In genomic region chr9:129498451-129499376, GRCh38 we compare ENCODE assay signal across 10 cellular contexts.
DNase-seq lines count a peak whose midpoint lies in the region; ATAC-seq, FAIRE-seq and TF ChIP-seq lines count a peak whose summit lies in the region.
"Had no signal": no experiment of that assay in that cellular context is flagged by ENCODE, and none has a peak within 500 bp of the region (broad histone marks: within the 10 kb centered on the region; RNA-seq: fewer than 3 reads in every experiment).

No MANE protein-coding gene starts in this region.

- peak overlapping the region; percentile 96 for H3K9ac ChIP-seq in neural cell (ENCODE audit: low read length)

- H3K4me3 ChIP-seq in esophagus (ENCODE audit: low read depth in 1 of 2, low read length in 2 of 2) (no peak overlapping the region), neural cell (ENCODE audit: low read length) (peak overlapping the region; percentile 67)

- no peaks in the 10 kb centered on the region for H3K9me3 Mint-ChIP-seq in activated naive CD8-positive, alpha-beta T cell treated with anti-CD3 and anti-CD28 coated beads, Interleukin-2, amount 10 ng/mL, durations not matched to agents 7 days and 5 days
- no peaks in the 10 kb centered on the region for H3K9me3 Mint-ChIP-seq in activated naive CD8-positive, alpha-beta T cell treated with anti-CD3 and anti-CD28 coated beads for 36 hours

- H3K27ac Mint-ChIP-seq in activated naive CD8-positive, alpha-beta T cell treated with anti-CD3 and anti-CD28 coated beads, Interleukin-2, amount 10 ng/mL, durations not matched to agents 7 days and 5 days: peak overlapping the region; percentile 2
- H3K27ac Mint-ChIP-seq in activated naive CD8-positive, alpha-beta T cell treated with anti-CD3 and anti-CD28 coated beads for 36 hours: no peak overlapping the region

- TF ChIP-seq CTCF in neural cell (IDR thresholded peaks at IDR 0.05; ENCODE audit: poor library complexity, severe bottlenecking): no peak

- no peaks in the 10 kb centered on the region for H3K36me3 ChIP-seq in esophagus (ENCODE audit: control insufficient read depth in 2 of 2, insufficient read depth in 2 of 2, low read length in 1 of 2)
- H3K36me3 ChIP-seq in neural cell (ENCODE audit: insufficient read depth, low read length): no peaks in the 10 kb centered on the region

- H3K27me3 Mint-ChIP-seq in activated naive CD8-positive, alpha-beta T cell treated with anti-CD3 and anti-CD28 coated beads, Interleukin-2, amount 10 ng/mL, durations not matched to agents 7 days and 5 days: no peaks in the 10 kb centered on the region
- no peaks in the 10 kb centered on the region for H3K27me3 Mint-ChIP-seq in activated naive CD8-positive, alpha-beta T cell treated with anti-CD3 and anti-CD28 coated beads for 36 hours

- H3K9me3 ChIP-seq in esophagus (ENCODE audit: control insufficient read depth in 2 of 2, insufficient read depth in 1 of 2, low read depth in 1 of 2, low read length in 1 of 2): no peaks in the 10 kb centered on the region
- H3K9me3 ChIP-seq in neural cell (ENCODE audit: low read length): no peaks in the 10 kb centered on the region

- H3K36me3 Mint-ChIP-seq in activated naive CD8-positive, alpha-beta T cell treated with anti-CD3 and anti-CD28 coated beads, Interleukin-2, amount 10 ng/mL, durations not matched to agents 7 days and 5 days: peaks cover 7% of the 10 kb centered on the region
- peaks cover 7% of the 10 kb centered on the region for H3K36me3 Mint-ChIP-seq in activated naive CD8-positive, alpha-beta T cell treated with anti-CD3 and anti-CD28 coated beads for 36 hours

- no peak for TF ChIP-seq RAD21 in neural cell (conservative IDR thresholded peaks at IDR 0.05)

- H3K27me3 ChIP-seq in esophagus (ENCODE audit: control insufficient read depth in 1 of 2, insufficient read depth in 2 of 2, low read length in 2 of 2) (no peaks in the 10 kb centered on the region), neural cell (ENCODE audit: insufficient read depth, low read depth, low read length) (no peaks in the 10 kb centered on the region)

- no peaks in the 10 kb centered on the region for H3F3A ChIP-seq in neural cell (ENCODE audit: insufficient read depth, low read length, poor library complexity, severe bottlenecking)

- DNase-seq in activated naive CD8-positive, alpha-beta T cell treated with anti-CD3 and anti-CD28 coated beads, Interleukin-2, amount 10 ng/mL, durations not matched to agents 7 days and 5 days: no peak
- DNase-seq in activated naive CD8-positive, alpha-beta T cell treated with anti-CD3 and anti-CD28 coated beads for 36 hours: no peak
- DNase-seq in urothelium cell line (ENCODE audit: low spot score): no peak
- DNase-seq in RPMI8226: no peak
- DNase-seq: activated T-cell treated with anti-CD3 and anti-CD28 coated beads, Interleukin-2, amount 50 U/mL, for 48 hours; NCI-H2081 treated with DMSO at 0.1 percent for 48 hours had no signal

- peaks cover 14% of the 10 kb centered on the region for H3K4me1 Mint-ChIP-seq in activated naive CD8-positive, alpha-beta T cell treated with anti-CD3 and anti-CD28 coated beads, Interleukin-2, amount 10 ng/mL, durations not matched to agents 7 days and 5 days
- peaks cover 15% of the 10 kb centered on the region for H3K4me1 Mint-ChIP-seq in activated naive CD8-positive, alpha-beta T cell treated with anti-CD3 and anti-CD28 coated beads for 36 hours

- no peak overlapping the region for H3K4me3 Mint-ChIP-seq in activated naive CD8-positive, alpha-beta T cell treated with anti-CD3 and anti-CD28 coated beads, Interleukin-2, amount 10 ng/mL, durations not matched to agents 7 days and 5 days
- H3K4me3 Mint-ChIP-seq in activated naive CD8-positive, alpha-beta T cell treated with anti-CD3 and anti-CD28 coated beads for 36 hours: no peak overlapping the region

- WGBS in esophagus, 2 donors: 78 to 81% methylated on average over 7 of the region's 7 CpGs

- no peak overlapping the region for H2AFZ ChIP-seq in neural cell (ENCODE audit: low read depth, low read length)

- H3K9me2 ChIP-seq in neural cell (ENCODE audit: insufficient read depth, low read length): no peaks in the 10 kb centered on the region

- peak; percentile 91 for FAIRE-seq in urothelium cell line (lab: Jason Lieb, UNC)

- no peak for TF ChIP-seq EP300 in neural cell (conservative IDR thresholded peaks at IDR 0.05; ENCODE audit: poor library complexity, severe bottlenecking)

- H3K4me1 ChIP-seq in esophagus (ENCODE audit: control insufficient read depth in 2 of 2, insufficient read depth in 2 of 2, low read length in 1 of 2): peaks cover 8 to 16% of the 10 kb centered on the region in 2 donors

- H3K4me2 ChIP-seq in neural cell (ENCODE audit: low read length): peak overlapping the region; percentile 40

- POLR2A ChIA-PET in activated naive CD8-positive, alpha-beta T cell treated with anti-CD3 and anti-CD28 coated beads, Interleukin-2, amount 10 ng/mL, durations not matched to agents 7 days and 5 days (lab: Charles Lee): interaction anchor here (1.2 kb wide), 1 partner anchor 13 kb away, joined by 5 read pairs; no protein-coding TSS in a partner anchor

- H3K27ac ChIP-seq in esophagus (ENCODE audit: low read depth in 2 of 2, low read length in 1 of 2) (peak overlapping the region; percentile 96), neural cell (ENCODE audit: low read length) (peak overlapping the region; percentile 98)

- H3K79me2 ChIP-seq in neural cell (replicated peaks; ENCODE audit: insufficient read depth, low read length): peaks cover 11% of the 10 kb centered on the region

- no peaks in the 10 kb centered on the region for H4K20me1 ChIP-seq in neural cell (ENCODE audit: insufficient read depth)

- ATAC-seq in activated naive CD8-positive, alpha-beta T cell treated with anti-CD3 and anti-CD28 coated beads, Interleukin-2, amount 10 ng/mL, durations not matched to agents 7 days and 5 days (ENCODE audit: low read depth): no peak
- ATAC-seq in HG02885 (IDR thresholded peaks at IDR 0.05; ENCODE audit: poor library complexity, unreplicated experiment) (no peak), GM18867 (IDR thresholded peaks at IDR 0.05; ENCODE audit: unreplicated experiment) (no peak)

TF ChIP-seq in neural cell, 6 proteins besides CTCF, POLR2A, EP300 and RAD21:
- TF ChIP-seq SMC3 (conservative IDR thresholded peaks at IDR 0.05; ENCODE audit: poor library complexity) (no peak), POLR2AphosphoS5 (IDR thresholded peaks at IDR 0.05) (no peak), MXI1 (conservative IDR thresholded peaks at IDR 0.05; ENCODE audit: poor library complexity, severe bottlenecking) (no peak)
